ENCODE assay signal across 12 cellular contexts in the genomic region with DNA sequence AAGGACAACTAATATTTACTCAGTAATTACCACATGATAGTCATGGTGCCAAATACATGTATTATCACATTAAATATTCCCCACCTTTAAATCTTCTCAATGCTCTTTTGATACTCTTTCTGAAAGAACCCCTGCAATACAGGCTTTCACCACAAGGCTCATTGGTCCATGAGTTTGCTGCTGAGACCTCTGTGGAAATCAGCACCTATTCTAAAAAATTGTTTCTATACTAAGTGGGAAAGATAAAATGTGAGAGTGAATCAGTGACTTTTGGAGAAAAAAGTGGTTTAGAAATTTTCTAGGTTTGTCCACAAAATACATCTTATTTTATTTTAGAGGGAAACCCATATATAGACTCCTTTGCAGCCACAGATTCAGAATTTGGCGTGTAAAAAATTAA.
"Had no signal": no experiment of that assay in that cellular context is flagged by ENCODE, and none has a peak within 500 bp of the region (broad histone marks: within the 10 kb centered on the region; RNA-seq: fewer than 3 reads in every experiment).

No MANE protein-coding gene starts in this region.

- H3K36me3 Mint-ChIP-seq: activated CD4-positive, alpha-beta memory T cell treated with anti-CD3 and anti-CD28 coated beads for 36 hours; neural progenitor cell had no signal

- ATAC-seq: activated T-cell treated with anti-CD3 and anti-CD28 coated beads, Interleukin-2, amount 50 U/mL, for 72 hours; gastrocnemius medialis had no signal

- H3K36me3 ChIP-seq: colonic mucosa, gastrocnemius medialis, neural progenitor cell, ovary had no signal

- H3K27me3 ChIP-seq: colonic mucosa, gastrocnemius medialis, neural progenitor cell, ovary had no signal

- H2AFZ ChIP-seq: neural progenitor cell had no signal

- H3K4me1 ChIP-seq: colonic mucosa, gastrocnemius medialis, neural progenitor cell had no signal

- H3K9me3 ChIP-seq: colonic mucosa, gastrocnemius medialis, ovary had no signal

- H3K4me3 ChIP-seq: colonic mucosa, gastrocnemius medialis, neural progenitor cell, ovary, skin epidermis had no signal

- H3K9me3 Mint-ChIP-seq: activated T-cell treated with anti-CD3 and anti-CD28 coated beads, Interleukin-2, amount 50 U/mL, for 72 hours had no signal

- H3K27ac Mint-ChIP-seq: activated CD4-positive, alpha-beta memory T cell treated with anti-CD3 and anti-CD28 coated beads for 36 hours; activated T-cell treated with anti-CD3 and anti-CD28 coated beads, Interleukin-2, amount 50 U/mL, for 72 hours; neural progenitor cell had no signal

- H3K4me2 ChIP-seq: neural progenitor cell had no signal

- H3K4me3 Mint-ChIP-seq: activated CD4-positive, alpha-beta memory T cell treated with anti-CD3 and anti-CD28 coated beads for 36 hours; activated T-cell treated with anti-CD3 and anti-CD28 coated beads, Interleukin-2, amount 50 U/mL, for 72 hours; neural progenitor cell had no signal

- DNase-seq: activated CD4-positive, alpha-beta memory T cell treated with anti-CD3 and anti-CD28 coated beads for 36 hours; activated CD4-positive, alpha-beta T cell treated with anti-CD3 and anti-CD28 coated beads for 1 hour; activated T-cell treated with anti-CD3 and anti-CD28 coated beads, Interleukin-2, amount 50 U/mL, for 72 hours; aorta; caudate nucleus; colonic mucosa; gastrocnemius medialis; kidney glomerular epithelial cell; ovary; T-helper 9 cell had no signal

- H3K27ac ChIP-seq: colonic mucosa, gastrocnemius medialis, neural progenitor cell, ovary, skin epidermis had no signal

- H3K27me3 Mint-ChIP-seq: activated CD4-positive, alpha-beta memory T cell treated with anti-CD3 and anti-CD28 coated beads for 36 hours had no signal
